10 cellular contexts compared by ENCODE assay signal in the genomic region with DNA sequence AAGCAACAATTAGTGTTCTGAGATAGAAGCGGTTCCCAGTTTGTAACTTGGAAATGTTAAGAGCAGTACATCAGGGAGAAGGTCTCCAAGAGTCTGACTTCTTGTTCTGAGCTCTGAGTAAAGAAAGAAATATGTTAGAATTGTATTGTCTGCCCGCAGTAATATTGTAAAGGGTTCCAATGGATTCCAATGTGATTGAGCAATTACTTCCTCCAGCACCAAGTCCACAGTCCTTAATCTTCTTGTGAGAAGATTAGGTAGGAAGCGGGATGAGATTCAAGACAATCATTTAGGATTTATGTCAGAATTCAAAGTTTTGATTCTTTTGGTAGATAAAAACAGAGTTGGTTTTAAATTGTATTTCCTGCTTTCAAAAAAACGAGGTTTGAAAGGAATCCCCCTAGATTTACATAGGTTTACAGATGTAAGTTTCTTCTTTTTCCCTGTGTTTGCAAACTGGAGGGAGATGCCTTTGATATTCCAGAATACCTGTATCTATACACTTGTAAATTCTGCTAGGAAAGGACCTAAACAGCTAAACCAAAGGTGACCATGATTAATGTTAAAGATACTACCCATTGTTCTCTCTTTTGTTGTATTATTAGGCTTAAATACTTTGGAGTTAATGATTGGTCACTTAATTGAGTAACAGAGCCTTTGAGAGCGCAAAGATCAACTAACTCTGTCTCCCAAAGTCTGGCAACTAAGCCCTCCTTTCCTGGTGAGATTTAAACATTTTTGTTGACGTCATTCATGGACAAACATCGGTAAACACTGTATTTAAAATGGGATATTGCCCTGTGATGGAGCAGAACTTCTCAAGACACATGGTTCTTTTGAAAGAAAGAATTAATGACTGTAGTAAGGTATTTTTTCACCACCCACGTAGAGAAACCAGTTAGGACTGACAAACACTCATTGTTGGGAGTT. TPM values are rescaled to one million over a fixed set of nuclear protein-coding genes. Genes with fewer than 3 reads are reported as not detected.
DNase-seq lines count a peak whose midpoint lies in the region; ATAC-seq and TF ChIP-seq lines count a peak whose summit lies in the region.
"Had no signal": no experiment of that assay in that cellular context is flagged by ENCODE, and none has a peak within 500 bp of the region (broad histone marks: within the 10 kb centered on the region; RNA-seq: fewer than 3 reads in every experiment).

No MANE protein-coding gene starts in this region.

- no peaks in the 10 kb centered on the region for H3K9me3 ChIP-seq in mesodermal cell (ENCODE audit: control insufficient read depth, low read length)

- no peak for TF ChIP-seq CTCF in choroid plexus epithelial cell (conservative IDR thresholded peaks at IDR 0.05; ENCODE audit: low read depth, low read length)

- H3K36me3 ChIP-seq in ACC112 (ENCODE audit: insufficient read depth, low read length) (no peaks in the 10 kb centered on the region; the same call in 1 of the 2 replicates), mesodermal cell (ENCODE audit: control insufficient read depth, insufficient read depth, low read length) (peaks cover 22% of the 10 kb centered on the region)

- H3K27me3 ChIP-seq in ACC112 (ENCODE audit: insufficient read depth, low read length), result no peaks in the 10 kb centered on the region

- H3K79me2 ChIP-seq in ACC112 (ENCODE audit: control insufficient read depth, insufficient read depth, low read length, unreplicated experiment), result peaks cover 51% of the 10 kb centered on the region

- H3K4me3 ChIP-seq in ACC112 (ENCODE audit: low read depth, low read length) (peak overlapping the region; percentile 86), choroid plexus epithelial cell (ENCODE audit: low read depth, low read length) (peak overlapping the region; percentile 77), mesodermal cell (ENCODE audit: extremely low read depth, insufficient read depth, low read length, poor library complexity, severe bottlenecking) (peak overlapping the region; percentile 78)

- peaks cover 14% of the 10 kb centered on the region for H3K4me1 ChIP-seq in ACC112 (ENCODE audit: control insufficient read depth, insufficient read depth, low read length, unreplicated experiment)
- H3K4me1 ChIP-seq in mesodermal cell (ENCODE audit: control insufficient read depth, insufficient read depth, low read length, poor library complexity, severe bottlenecking), result peaks cover 10% of the 10 kb centered on the region

- WGBS in mesodermal cell (ENCODE audit: insufficient coverage in 2 of 2), 2 experiments, result 22 to 37% methylated on average over 2 to 4 of the region's 8 CpGs

- H3K27ac ChIP-seq in ACC112 (ENCODE audit: low read depth, low read length), result peak overlapping the region; percentile 89
- H3K27ac ChIP-seq in mesodermal cell (ENCODE audit: low read depth, low read length, severe bottlenecking), result peak overlapping the region; percentile 54

- peak overlapping the region; percentile 74 for H2AFZ ChIP-seq in ACC112 (ENCODE audit: low read length, unreplicated experiment)

- no peak for ATAC-seq in GM18517 (IDR thresholded peaks at IDR 0.05; ENCODE audit: unreplicated experiment)
- no peak for ATAC-seq in GM21367 (IDR thresholded peaks at IDR 0.05; ENCODE audit: unreplicated experiment)
- no peak for ATAC-seq in GM18907 (IDR thresholded peaks at IDR 0.05; ENCODE audit: unreplicated experiment)

- DNase-seq in HT1080 (ENCODE audit: low read depth) (peak; percentile 84), choroid plexus epithelial cell (ENCODE audit: low read depth) (peak; percentile 93), medulla oblongata (ENCODE audit: extremely low spot score) (no peak)
- DNase-seq: cortex of kidney had no signal

RNA-seq across cellular contexts. Expression of a gene that starts 4.3 kb away (rescaled TPM):
- total RNA-seq in HT1080 (2014; rRNA removed; shearing (Covaris generic)), result 7.5 and 7.8 TPM in 2 replicates
- 1.5 and 3.5 TPM in 2 replicates for polyA plus RNA-seq in HT1080 (2015; cell fraction: cytosol; rRNA removed)
- 72.5 and 73.9 TPM in 2 replicates for polyA plus RNA-seq in HT1080 (2015; cell fraction: nucleus; rRNA removed)
- polyA plus RNA-seq in mesodermal cell (2013, experiment 1 of 2), result 178 TPM
- polyA plus RNA-seq in mesodermal cell (2013, experiment 2 of 2), result 171 TPM
- total RNA-seq: T-helper 2 cell treated with Interferon-gamma antibody and Interleukin-4, amounts not matched to agents 100 ng/mL and 5 ng/mL, for 36 hours had no signal
